Comparison of ENCODE assay signal across 19 cellular contexts in genomic region chr4:101762025-101762424, GRCh38. TPM values are rescaled to one million over a fixed set of nuclear protein-coding genes. Genes with fewer than 3 reads are reported as not detected.
DNase-seq lines count a peak whose midpoint lies in the region; ATAC-seq and TF ChIP-seq lines count a peak whose summit lies in the region.
"Had no signal": no experiment of that assay in that cellular context is flagged by ENCODE, and none has a peak within 500 bp of the region (broad histone marks: within the 10 kb centered on the region; RNA-seq: fewer than 3 reads in every experiment).

No MANE protein-coding gene starts in this region.

- H3F3A ChIP-seq in OCI-LY1 (ENCODE audit: insufficient read depth, low read length) = no peaks in the 10 kb centered on the region

- peaks cover 14% of the 10 kb centered on the region for H3K4me1 ChIP-seq in OCI-LY1 (ENCODE audit: insufficient read depth, low read length, severe bottlenecking)
- H3K4me1 ChIP-seq: SJSA1 had no signal

- peak overlapping the region; percentile 40 for H3K27ac Mint-ChIP-seq in progenitor cell of endocrine pancreas
- no peak overlapping the region for H3K27ac Mint-ChIP-seq in glutamatergic neuron (ENCODE audit: unreplicated experiment)

- no peaks in the 10 kb centered on the region for H3K36me3 ChIP-seq in OCI-LY1 (ENCODE audit: insufficient read depth, low read length)
- H3K36me3 ChIP-seq: SJSA1 had no signal

- H3K9ac ChIP-seq in OCI-LY1 (ENCODE audit: low read length) = no peak overlapping the region; the same call in 1 of the 2 replicates

- H3K36me3 Mint-ChIP-seq in progenitor cell of endocrine pancreas (ENCODE audit: insufficient read depth) = peaks cover under 1% of the 10 kb centered on the region
- no peaks in the 10 kb centered on the region for H3K36me3 Mint-ChIP-seq in glutamatergic neuron (ENCODE audit: unreplicated experiment)

- H3K4me1 Mint-ChIP-seq in progenitor cell of endocrine pancreas (ENCODE audit: low read depth) (no peaks in the 10 kb centered on the region), glutamatergic neuron (ENCODE audit: low read depth, unreplicated experiment) (peaks cover 4% of the 10 kb centered on the region)

- no peaks in the 10 kb centered on the region for H3K27me3 Mint-ChIP-seq in progenitor cell of endocrine pancreas
- no peaks in the 10 kb centered on the region for H3K27me3 Mint-ChIP-seq in glutamatergic neuron (ENCODE audit: unreplicated experiment)

- no peak overlapping the region for H3K4me3 Mint-ChIP-seq in progenitor cell of endocrine pancreas (ENCODE audit: low read depth)
- H3K4me3 Mint-ChIP-seq in glutamatergic neuron (ENCODE audit: unreplicated experiment) = no peak overlapping the region

- no peaks in the 10 kb centered on the region for H4K20me1 ChIP-seq in OCI-LY1 (ENCODE audit: insufficient read depth, low read length)

- peaks cover 15% of the 10 kb centered on the region for H3K9me3 Mint-ChIP-seq in progenitor cell of endocrine pancreas (ENCODE audit: low read depth)
- H3K9me3 Mint-ChIP-seq in glutamatergic neuron (ENCODE audit: unreplicated experiment) = peaks cover 2% of the 10 kb centered on the region

- 0 out of 2 replicates have a peak, but pooled peaks cover 2% of the 10 kb centered on the region for H3K9me3 ChIP-seq in OCI-LY1 (ENCODE audit: low read length)
- H3K9me3 ChIP-seq: SJSA1 had no signal

- H3K27ac ChIP-seq in OCI-LY1 (ENCODE audit: low read depth, low read length, poor library complexity, severe bottlenecking) = no peak overlapping the region
- H3K27ac ChIP-seq: HL-60, PC-9, SJSA1 had no signal

- ATAC-seq in HG03342 (IDR thresholded peaks at IDR 0.05; ENCODE audit: unreplicated experiment) = no peak

- TF ChIP-seq CTCF in AG10803 (conservative IDR thresholded peaks at IDR 0.05; ENCODE audit: low read length) (no peak), OCI-LY1 (IDR thresholded peaks at IDR 0.05; ENCODE audit: low read length) (no peak), progenitor cell of endocrine pancreas (IDR thresholded peaks at IDR 0.05; ENCODE audit: unreplicated experiment) (no peak), glutamatergic neuron (IDR thresholded peaks at IDR 0.05; ENCODE audit: partially characterized antibody, unreplicated experiment) (no peak)

- H3K9me2 ChIP-seq in OCI-LY1 (ENCODE audit: low read depth, low read length) = no peaks in the 10 kb centered on the region

- peak overlapping the region; percentile 81 for H2AFZ ChIP-seq in OCI-LY1 (ENCODE audit: low read length)
- H2AFZ ChIP-seq: PC-9 had no signal

- H3K79me2 ChIP-seq in OCI-LY1 (ENCODE audit: insufficient read depth, low read length) = no peaks in the 10 kb centered on the region

- H3K27me3 ChIP-seq in OCI-LY1 (ENCODE audit: insufficient read depth, low read length) = no peaks in the 10 kb centered on the region
- H3K27me3 ChIP-seq: SJSA1 had no signal

- DNase-seq in AG10803 (ENCODE audit: low read depth) (peak; percentile 9), fibroblast of gingiva (ENCODE audit: low read depth) (peak; percentile 25), progenitor cell of endocrine pancreas (ENCODE audit: low spot score, unreplicated experiment) (no peak), NCI-H187 (lab: John Stamatoyannopoulos, UW) (no peak), RPMI8226 (no peak), glutamatergic neuron (no peak)
- DNase-seq: COR-L47; H7; MV-4-11; NCI-H1417; NCI-H2029; NCI-H2171 treated with DMSO at 0.1 percent for 48 hours; NCI-H446 treated with DMSO at 0.1 percent for 48 hours; NK-92 treated with Interleukin-12 subunit alpha and Interleukin-12 subunit beta, amount 100 ng/mL, for 24 hours; PC-9 had no signal

- no peak overlapping the region for H3K4me3 ChIP-seq in AG10803 (ENCODE audit: low read length)
- H3K4me3 ChIP-seq in OCI-LY1 (ENCODE audit: low read depth, low read length, poor library complexity, severe bottlenecking) = no peak overlapping the region
- H3K4me3 ChIP-seq: PC-9, SJSA1 had no signal

- H3K4me2 ChIP-seq in OCI-LY1 (ENCODE audit: low read length) = peak overlapping the region; percentile 22; the same call in 1 of the 2 replicates

RNA-seq across cellular contexts. Expression of gene BANK1, which starts 28.5 kb away (rescaled TPM):
- total RNA-seq in progenitor cell of endocrine pancreas (0.51 and 0.79 TPM in 2 replicates), glutamatergic neuron (ENCODE audit: unreplicated experiment) (not detected)
- total RNA-seq: H7, SJSA1 had no signal

Comparison
In these comparisons a context has a peak if more than half of its experiments do, and no peak if none do; other contexts are left out.
1. DNase-seq: peak in AG10803 (single experiment) and fibroblast of gingiva (single experiment); none in progenitor cell of endocrine pancreas (single experiment), NCI-H187 (0 of 2), RPMI8226 (single experiment) and glutamatergic neuron (single experiment).